Comparison of ENCODE assay signal across 8 cellular contexts in genomic region chr4:40264995-40265909, GRCh38.
DNase-seq lines count a peak whose midpoint lies in the region; ATAC-seq and TF ChIP-seq lines count a peak whose summit lies in the region.

No MANE protein-coding gene starts in this region.

- H3K4me3 ChIP-seq in brain microvascular endothelial cell (ENCODE audit: low read depth, low read length) (no peak overlapping the region), MG63 (no peak overlapping the region)

- TF ChIP-seq CTCF in brain microvascular endothelial cell (IDR thresholded peaks at IDR 0.05; ENCODE audit: low read depth, low read length, missing control alignments), result no peak

- peak; percentile 46 for DNase-seq in stimulated activated CD4-positive, alpha-beta T cell treated with anti-CD3 and anti-CD28 coated beads, Interleukin-15, amount 100 ng/mL, for 24 hours
- DNase-seq in stimulated activated CD4-positive, alpha-beta T cell treated with anti-CD3 and anti-CD28 coated beads, Interleukin-4, amount 100 ng/mL, for 1 hour, result no peak
- peak; percentile 13 for DNase-seq in NCI-H510A (lab: John Stamatoyannopoulos, UW)
- DNase-seq in brain microvascular endothelial cell, result peak; percentile 7
- peak; percentile 26 to 71 for DNase-seq in stimulated activated effector memory CD8-positive, alpha-beta T cell treated with anti-CD3 and anti-CD28 coated beads, Interleukin-12 subunit alpha, Interleukin-12 subunit beta, amount 100 ng/mL, for 72 hours (ENCODE audit: low spot score in 2 of 2)
- no peak for DNase-seq in MG63
- DNase-seq in NCI-H1048 (lab: John Stamatoyannopoulos, UW), result no peak
- DNase-seq in HK-2 (ENCODE audit: unreplicated experiment), result no peak

- peak; percentile 89 for ATAC-seq in stimulated activated effector memory CD8-positive, alpha-beta T cell treated with anti-CD3 and anti-CD28 coated beads, Interleukin-12 subunit alpha, Interleukin-12 subunit beta, amount 100 ng/mL, for 72 hours

- no peaks in the 10 kb centered on the region for H3K9me3 Mint-ChIP-seq in stimulated activated effector memory CD8-positive, alpha-beta T cell treated with anti-CD3 and anti-CD28 coated beads, Interleukin-12 subunit alpha, Interleukin-12 subunit beta, amount 100 ng/mL, for 72 hours

- no peaks in the 10 kb centered on the region for H3K9me3 ChIP-seq in MG63

- no peak overlapping the region for H3K27ac ChIP-seq in brain microvascular endothelial cell

- H3K4me1 Mint-ChIP-seq in stimulated activated effector memory CD8-positive, alpha-beta T cell treated with anti-CD3 and anti-CD28 coated beads, Interleukin-12 subunit alpha, Interleukin-12 subunit beta, amount 100 ng/mL, for 72 hours, result peaks cover 43% of the 10 kb centered on the region

- in situ Hi-C loops in brain microvascular endothelial cell (cut with HindIII; ENCODE audit: low pct_ligation_motif_present, low sequenced_read_pairs), result no loop called here

- H3K4me3 Mint-ChIP-seq in stimulated activated effector memory CD8-positive, alpha-beta T cell treated with anti-CD3 and anti-CD28 coated beads, Interleukin-12 subunit alpha, Interleukin-12 subunit beta, amount 100 ng/mL, for 72 hours, result peak overlapping the region; percentile 69

- H3K36me3 ChIP-seq in brain microvascular endothelial cell (replicated peaks), result no peaks in the 10 kb centered on the region
- no peaks in the 10 kb centered on the region for H3K36me3 ChIP-seq in MG63

- peak overlapping the region; percentile 88 for H3K27ac Mint-ChIP-seq in stimulated activated effector memory CD8-positive, alpha-beta T cell treated with anti-CD3 and anti-CD28 coated beads, Interleukin-12 subunit alpha, Interleukin-12 subunit beta, amount 100 ng/mL, for 72 hours

- H3K27me3 ChIP-seq in brain microvascular endothelial cell (replicated peaks) (no peaks in the 10 kb centered on the region), MG63 (no peaks in the 10 kb centered on the region)

- no peaks in the 10 kb centered on the region for H3K36me3 Mint-ChIP-seq in stimulated activated effector memory CD8-positive, alpha-beta T cell treated with anti-CD3 and anti-CD28 coated beads, Interleukin-12 subunit alpha, Interleukin-12 subunit beta, amount 100 ng/mL, for 72 hours

Comparison
In these comparisons a context has a peak if more than half of its experiments do, and no peak if none do; other contexts are left out.
1. DNase-seq: peak in stimulated activated CD4-positive, alpha-beta T cell treated with anti-CD3 and anti-CD28 coated beads, Interleukin-15, amount 100 ng/mL, for 24 hours (single experiment), NCI-H510A (single experiment), brain microvascular endothelial cell (single experiment) and stimulated activated effector memory CD8-positive, alpha-beta T cell treated with anti-CD3 and anti-CD28 coated beads, Interleukin-12 subunit alpha, Interleukin-12 subunit beta, amount 100 ng/mL, for 72 hours (2 of 2); none in stimulated activated CD4-positive, alpha-beta T cell treated with anti-CD3 and anti-CD28 coated beads, Interleukin-4, amount 100 ng/mL, for 1 hour (single experiment), MG63 (single experiment), NCI-H1048 (single experiment) and HK-2 (single experiment).